In genomic region chr7:115638853-115639252, GRCh38 we compare ENCODE assay signal across 33 cellular contexts.
A peak's percentile ranks its signal among the peaks of the same experiment; 100 is the strongest.
DNase-seq lines count a peak whose midpoint lies in the region; ATAC-seq, FAIRE-seq and TF ChIP-seq lines count a peak whose summit lies in the region.
"Had no signal": no experiment of that assay in that cellular context is flagged by ENCODE, and none has a peak within 500 bp of the region (broad histone marks: within the 10 kb centered on the region; RNA-seq: fewer than 3 reads in every experiment).

No MANE protein-coding gene starts in this region.

- CTCF ChIA-PET in activated CD8-positive, alpha-beta T cell treated with anti-CD3 and anti-CD28 coated beads for 36 hours (lab: Charles Lee): no interaction called here
- CTCF ChIA-PET in Caco-2 (lab: Charles Lee): no interaction called here

- H3K79me2 ChIP-seq in GM23338 (replicated peaks; ENCODE audit: insufficient read depth) (no peaks in the 10 kb centered on the region), fibroblast of lung (ENCODE audit: control insufficient read depth, insufficient read depth, low read length) (no peaks in the 10 kb centered on the region)

- intact Hi-C loops in activated CD8-positive, alpha-beta T cell treated with anti-CD3 and anti-CD28 coated beads for 36 hours (cut with micrococcal nuclease): no loop called here
- intact Hi-C loops in Caco-2 (cut with micrococcal nuclease; ENCODE audit: unreplicated experiment): no loop called here

- H3K27ac ChIP-seq in GM23338 (ENCODE audit: low read depth) (no peak overlapping the region), fibroblast of lung (ENCODE audit: insufficient read depth, low read length) (no peak overlapping the region)
- H3K27ac ChIP-seq: 22Rv1; A549; BLaER1; BLaER1 treated with 17β-estradiol and CSF1 and Interleukin-3, amounts not matched to agents 10 nM and 100 nM; C4-2B had no signal

- H3K27me3 Mint-ChIP-seq in GM23338 (ENCODE audit: insufficient read depth, low read depth, poor library complexity) (no peaks in the 10 kb centered on the region), Caco-2 (ENCODE audit: insufficient read depth, unreplicated experiment) (no peaks in the 10 kb centered on the region)
- H3K27me3 Mint-ChIP-seq in activated CD8-positive, alpha-beta T cell treated with anti-CD3 and anti-CD28 coated beads for 36 hours: no peaks in the 10 kb centered on the region
- H3K27me3 Mint-ChIP-seq: B cell; CD4-positive, alpha-beta T cell; CD4-positive, CD25-positive, alpha-beta regulatory T cell had no signal

- peak overlapping the region; percentile 70; the same call in 1 of the 2 replicates for H2AFZ ChIP-seq in GM23338
- H2AFZ ChIP-seq in fibroblast of lung (ENCODE audit: low read length): peak overlapping the region; percentile 53

- peaks cover 6% of the 10 kb centered on the region for H3K4me1 Mint-ChIP-seq in GM23338
- H3K4me1 Mint-ChIP-seq in activated CD8-positive, alpha-beta T cell treated with anti-CD3 and anti-CD28 coated beads for 36 hours (ENCODE audit: low read depth): no peaks in the 10 kb centered on the region
- H3K4me1 Mint-ChIP-seq in Caco-2 (ENCODE audit: low read depth, unreplicated experiment): peaks cover 8% of the 10 kb centered on the region
- H3K4me1 Mint-ChIP-seq: B cell; CD14-positive monocyte; CD4-positive, alpha-beta memory T cell; CD4-positive, CD25-positive, alpha-beta regulatory T cell; CD8-positive, alpha-beta memory T cell had no signal

- no peak overlapping the region for H3K4me3 Mint-ChIP-seq in GM23338
- no peak overlapping the region for H3K4me3 Mint-ChIP-seq in activated CD8-positive, alpha-beta T cell treated with anti-CD3 and anti-CD28 coated beads for 36 hours
- no peak overlapping the region for H3K4me3 Mint-ChIP-seq in Caco-2 (ENCODE audit: unreplicated experiment)
- H3K4me3 Mint-ChIP-seq: B cell; CD14-positive monocyte; CD4-positive, alpha-beta memory T cell; CD4-positive, alpha-beta T cell; CD4-positive, CD25-positive, alpha-beta regulatory T cell; CD8-positive, alpha-beta memory T cell; CD8-positive, alpha-beta T cell had no signal

- no peaks in the 10 kb centered on the region for H3K9me2 ChIP-seq in GM23338 (ENCODE audit: insufficient read depth)

- H3K4me1 ChIP-seq in GM23338 (ENCODE audit: insufficient read depth): no peaks in the 10 kb centered on the region
- peaks cover 8% of the 10 kb centered on the region for H3K4me1 ChIP-seq in fibroblast of lung (ENCODE audit: control insufficient read depth, extremely low read depth, insufficient read depth, low read length)
- peaks cover 7% of the 10 kb centered on the region; the same call in 1 of the 2 replicates for H3K4me1 ChIP-seq in Caco-2
- H3K4me1 ChIP-seq: BE2C; BLaER1; BLaER1 treated with 17β-estradiol and CSF1 and Interleukin-3, amounts not matched to agents 10 nM and 100 nM had no signal

- H3K36me3 Mint-ChIP-seq in GM23338 (ENCODE audit: low read depth) (peaks cover 5% of the 10 kb centered on the region; the same call in 2 of the 3 replicates), Caco-2 (ENCODE audit: insufficient read depth, unreplicated experiment) (no peaks in the 10 kb centered on the region)
- H3K36me3 Mint-ChIP-seq in activated CD8-positive, alpha-beta T cell treated with anti-CD3 and anti-CD28 coated beads for 36 hours (ENCODE audit: low read depth): no peaks in the 10 kb centered on the region
- H3K36me3 Mint-ChIP-seq: CD14-positive monocyte; CD4-positive, alpha-beta memory T cell; CD4-positive, CD25-positive, alpha-beta regulatory T cell; CD8-positive, alpha-beta memory T cell; CD8-positive, alpha-beta T cell had no signal

- no peak for ATAC-seq in GM23338
- no peak for ATAC-seq in activated CD8-positive, alpha-beta T cell treated with anti-CD3 and anti-CD28 coated beads for 36 hours
- ATAC-seq: A549; CD8-positive, alpha-beta T cell had no signal

- H3K9ac ChIP-seq in fibroblast of lung (ENCODE audit: insufficient read depth, low read length): no peak overlapping the region
- H3K9ac ChIP-seq: BLaER1; BLaER1 treated with 17β-estradiol and CSF1 and Interleukin-3, amounts not matched to agents 10 nM and 100 nM had no signal

- H3K27ac Mint-ChIP-seq in GM23338 (no peak overlapping the region), Caco-2 (ENCODE audit: unreplicated experiment) (no peak overlapping the region)
- no peak overlapping the region for H3K27ac Mint-ChIP-seq in activated CD8-positive, alpha-beta T cell treated with anti-CD3 and anti-CD28 coated beads for 36 hours
- H3K27ac Mint-ChIP-seq: B cell; CD14-positive monocyte; CD4-positive, alpha-beta memory T cell; CD4-positive, alpha-beta T cell; CD4-positive, CD25-positive, alpha-beta regulatory T cell; CD8-positive, alpha-beta memory T cell; CD8-positive, alpha-beta T cell had no signal

- H3K9me3 ChIP-seq in fibroblast of lung (ENCODE audit: control insufficient read depth, insufficient read depth, low read depth, low read length): no peaks in the 10 kb centered on the region
- H3K9me3 ChIP-seq in Caco-2: no peaks in the 10 kb centered on the region
- H3K9me3 ChIP-seq: A549, BE2C had no signal

- TF ChIP-seq CTCF in GM23338 (conservative IDR thresholded peaks at IDR 0.05; ENCODE audit: low read depth in 2 of 2): no peak
- TF ChIP-seq CTCF in fibroblast of lung (conservative IDR thresholded peaks at IDR 0.05 in 1 of 2, IDR thresholded peaks at IDR 0.05 in 1 of 2; ENCODE audit: low read depth in 1 of 2, low read length in 2 of 2): no peak
- TF ChIP-seq CTCF in activated CD8-positive, alpha-beta T cell treated with anti-CD3 and anti-CD28 coated beads for 36 hours (IDR thresholded peaks at IDR 0.05): no peak
- TF ChIP-seq CTCF in Caco-2 (IDR thresholded peaks at IDR 0.05; ENCODE audit: insufficient read depth in 1 of 2, low read depth in 1 of 2, low read length in 1 of 2, severe bottlenecking in 1 of 2, unreplicated experiment in 1 of 2): no peak

- FAIRE-seq in A204.1 (lab: Jason Lieb, UNC): peak; percentile 3
- FAIRE-seq: A549, D721Med, G401.6 had no signal

- H3K27me3 ChIP-seq in GM23338 (ENCODE audit: insufficient read depth) (no peaks in the 10 kb centered on the region), fibroblast of lung (ENCODE audit: control insufficient read depth, insufficient read depth, low read length) (no peaks in the 10 kb centered on the region), Caco-2 (replicated peaks; ENCODE audit: control insufficient read depth, insufficient read depth, low read length) (no peaks in the 10 kb centered on the region)
- H3K27me3 ChIP-seq: BE2C; BLaER1; BLaER1 treated with 17β-estradiol and CSF1 and Interleukin-3, amounts not matched to agents 10 nM and 100 nM had no signal

- no peak overlapping the region for H3K4me3 ChIP-seq in GM23338
- H3K4me3 ChIP-seq in fibroblast of lung (replicated peaks in 1 of 4; ENCODE audit: control extremely low read depth in 1 of 4, insufficient read depth in 1 of 4, low read depth in 3 of 4, low read length in 4 of 4): no peak overlapping the region
- H3K4me3 ChIP-seq in Caco-2 (ENCODE audit: low read depth, low read length): no peak overlapping the region
- H3K4me3 ChIP-seq: A549; BLaER1; BLaER1 treated with 17β-estradiol and CSF1 and Interleukin-3, amounts not matched to agents 10 nM and 100 nM had no signal

- H3K36me3 ChIP-seq in GM23338 (ENCODE audit: insufficient read depth) (no peaks in the 10 kb centered on the region), fibroblast of lung (ENCODE audit: control insufficient read depth, insufficient read depth, low read length) (no peaks in the 10 kb centered on the region), Caco-2 (ENCODE audit: control insufficient read depth, insufficient read depth, low read length) (no peaks in the 10 kb centered on the region)
- H3K36me3 ChIP-seq: BE2C; BLaER1; BLaER1 treated with 17β-estradiol and CSF1 and Interleukin-3, amounts not matched to agents 10 nM and 100 nM had no signal

- H4K20me1 ChIP-seq in GM23338 (replicated peaks; ENCODE audit: insufficient read depth): no peaks in the 10 kb centered on the region
- no peaks in the 10 kb centered on the region for H4K20me1 ChIP-seq in fibroblast of lung (ENCODE audit: control insufficient read depth, extremely low read depth, insufficient read depth, low read length)
- H4K20me1 ChIP-seq: BLaER1; BLaER1 treated with 17β-estradiol and CSF1 and Interleukin-3, amounts not matched to agents 10 nM and 100 nM had no signal

- DNase-seq in GM23338 (ENCODE audit: low spot score) (no peak), fibroblast of lung (ENCODE audit: low read depth in 2 of 2) (no peak), AML-193 (lab: John Stamatoyannopoulos, UW) (no peak), Caco-2 (no peak)
- DNase-seq in activated CD8-positive, alpha-beta T cell treated with anti-CD3 and anti-CD28 coated beads for 36 hours: no peak
- DNase-seq: 8988T; ACHN; BE2C; C1 segment of cervical spinal cord; Calu3; CD4-positive, alpha-beta memory T cell; CD4-positive, alpha-beta T cell; CD4-positive, CD25-positive, alpha-beta regulatory T cell; CD8-positive, alpha-beta memory T cell; CD8-positive, alpha-beta T cell; COR-L47; DMS 273 treated with DMSO at 0.1 percent for 48 hours; DMS153; DMS53; DMS79; DMS79 treated with DMSO at 0.1 percent for 48 hours; DND-41; EL had no signal

- no peaks in the 10 kb centered on the region for H3F3A ChIP-seq in GM23338 (replicated peaks; ENCODE audit: low read depth)

- H3K4me2 ChIP-seq in GM23338: no peak overlapping the region
- H3K4me2 ChIP-seq in fibroblast of lung (ENCODE audit: extremely low read depth, insufficient read depth, low read length): no peak overlapping the region
- H3K4me2 ChIP-seq: A549; BLaER1; BLaER1 treated with 17β-estradiol and CSF1 and Interleukin-3, amounts not matched to agents 10 nM and 100 nM had no signal

- BruUV-seq in Caco-2 (replicated peaks; lab: Mats Ljungman, UMichigan): no TSS peak

- POLR2A ChIA-PET in activated CD8-positive, alpha-beta T cell treated with anti-CD3 and anti-CD28 coated beads for 36 hours (lab: Charles Lee): no interaction called here
- POLR2A ChIA-PET in Caco-2 (lab: Charles Lee): no interaction called here

- H3K9me3 Mint-ChIP-seq in GM23338 (peaks cover 3% of the 10 kb centered on the region; the same call in 2 of the 3 replicates), Caco-2 (ENCODE audit: unreplicated experiment) (peaks cover 11% of the 10 kb centered on the region)
- peaks cover 4% of the 10 kb centered on the region for H3K9me3 Mint-ChIP-seq in activated CD8-positive, alpha-beta T cell treated with anti-CD3 and anti-CD28 coated beads for 36 hours

TF ChIP-seq in GM23338, 12 proteins besides CTCF, POLR2A, EP300 and RAD21 (continues in another document):
- no peak for TF ChIP-seq STAT1 (IDR thresholded peaks at IDR 0.05; ENCODE audit: unreplicated experiment)
